ENCODE assay signal across 20 cellular contexts in the genomic region with DNA sequence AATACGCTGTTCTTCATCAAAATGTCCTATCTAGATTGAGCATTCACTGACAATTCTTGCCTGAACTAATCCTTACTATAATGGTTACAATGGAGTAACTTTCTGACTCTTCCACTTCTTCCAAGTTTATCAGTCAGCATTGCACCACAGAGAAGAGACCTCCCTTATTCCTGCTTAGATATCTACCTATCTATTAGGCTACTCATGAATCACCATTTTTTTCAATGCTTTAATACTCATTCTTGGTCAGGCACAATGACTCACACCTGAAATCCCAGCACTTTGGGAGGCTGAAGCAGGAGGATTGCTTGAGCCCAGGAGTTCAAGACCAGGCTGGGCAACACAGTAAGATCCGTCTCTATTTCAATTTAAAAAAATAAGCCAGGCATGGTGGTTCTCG. TPM values are rescaled to one million over a fixed set of nuclear protein-coding genes. Genes with fewer than 3 reads are reported as not detected.
DNase-seq lines count a peak whose midpoint lies in the region; ATAC-seq, FAIRE-seq and TF ChIP-seq lines count a peak whose summit lies in the region.
"Had no signal": no experiment of that assay in that cellular context is flagged by ENCODE, and none has a peak within 500 bp of the region (broad histone marks: within the 10 kb centered on the region; RNA-seq: fewer than 3 reads in every experiment).

No MANE protein-coding gene starts in this region.

- peaks cover 41 to 77% (median 54%) of the 10 kb centered on the region in 4 donors for H3K4me1 Mint-ChIP-seq in CD4-positive, CD25-positive, alpha-beta regulatory T cell
- H3K4me1 Mint-ChIP-seq in activated T-helper 17 cell treated with anti-CD3 and anti-CD28 coated beads, Interleukin-2, amount 50 U/mL, for 72 hours: peaks cover 45% of the 10 kb centered on the region
- H3K4me1 Mint-ChIP-seq: GM23338, neural crest cell had no signal

- H3K4me2 ChIP-seq in keratinocyte (ENCODE audit: control insufficient read depth, extremely low read depth, insufficient read depth, low read depth, low read length) (no peak overlapping the region), MM.1S (ENCODE audit: low read depth, low read length) (no peak overlapping the region)
- H3K4me2 ChIP-seq: GM23338 had no signal

- H3K27ac ChIP-seq in CD4-positive, CD25-positive, alpha-beta regulatory T cell (ENCODE audit: insufficient read depth, low read length, poor library complexity, severe bottlenecking): no peak overlapping the region
- H3K27ac ChIP-seq in keratinocyte (ENCODE audit: control insufficient read depth, insufficient read depth, low read length) (no peak overlapping the region), MM.1S (ENCODE audit: low read length) (no peak overlapping the region)
- H3K27ac ChIP-seq: coronary artery, right atrium auricular region, SJSA1 had no signal

- no peak overlapping the region for H3K9ac ChIP-seq in keratinocyte (ENCODE audit: control insufficient read depth, extremely low read depth, insufficient read depth, low read length)
- no peak overlapping the region for H3K9ac ChIP-seq in MM.1S (ENCODE audit: low read length)

- TF ChIP-seq CTCF in keratinocyte (optimal IDR thresholded peaks at IDR 0.05 in 1 of 3, IDR thresholded peaks at IDR 0.05 in 1 of 3, conservative IDR thresholded peaks at IDR 0.05 in 1 of 3; ENCODE audit: extremely low read depth in 1 of 3, insufficient read depth in 2 of 3, low read length in 3 of 3): no peak
- no peak for TF ChIP-seq CTCF in MM.1S (IDR thresholded peaks at IDR 0.05; ENCODE audit: low read length)

- no peaks in the 10 kb centered on the region for H3K9me2 ChIP-seq in MM.1S (replicated peaks; ENCODE audit: insufficient read depth, low read length)

- no peaks in the 10 kb centered on the region for H3K27me3 ChIP-seq in CD4-positive, CD25-positive, alpha-beta regulatory T cell (ENCODE audit: control insufficient read depth, insufficient read depth, low read length)
- H3K27me3 ChIP-seq in keratinocyte (ENCODE audit: control insufficient read depth, extremely low read depth, insufficient read depth, low read length) (no peaks in the 10 kb centered on the region), MM.1S (replicated peaks; ENCODE audit: insufficient read depth, low read length) (no peaks in the 10 kb centered on the region)
- H3K27me3 ChIP-seq: right atrium auricular region, SJSA1 had no signal

- H3F3A ChIP-seq in MM.1S (ENCODE audit: insufficient read depth, low read length): peaks cover 8% of the 10 kb centered on the region; the same call in 1 of the 2 replicates

- peak; percentile 57 for FAIRE-seq in keratinocyte (lab: Jason Lieb, UNC)
- FAIRE-seq: D721Med had no signal

- no peak for ATAC-seq in CD4-positive, CD25-positive, alpha-beta regulatory T cell (ENCODE audit: low read depth in 2 of 2)
- ATAC-seq in activated T-helper 17 cell treated with anti-CD3 and anti-CD28 coated beads, Interleukin-2, amount 50 U/mL, for 72 hours (replicated peaks): no peak
- ATAC-seq in HG03571 (IDR thresholded peaks at IDR 0.05; ENCODE audit: unreplicated experiment): no peak
- ATAC-seq: GM23338 had no signal

- H3K4me3 ChIP-seq in CD4-positive, CD25-positive, alpha-beta regulatory T cell (ENCODE audit: low read depth, low read length): no peak overlapping the region
- H3K4me3 ChIP-seq in keratinocyte (ENCODE audit: control insufficient read depth in 2 of 3, extremely low read depth in 1 of 3, insufficient read depth in 2 of 3, low read depth in 1 of 3, low read length in 3 of 3) (no peak overlapping the region), MM.1S (ENCODE audit: low read length) (no peak overlapping the region)
- H3K4me3 ChIP-seq: coronary artery, GM23338, right atrium auricular region, SJSA1 had no signal

- no peak for DNase-seq in CD4-positive, CD25-positive, alpha-beta regulatory T cell
- DNase-seq in HT1080 (ENCODE audit: low read depth) (peak; percentile 7), keratinocyte (ENCODE audit: low read depth, low spot score) (no peak), iPS-NIHi7 (ENCODE audit: extremely low spot score) (no peak), germinal center (ENCODE audit: low spot score) (no peak), MM.1S (no peak)
- DNase-seq: activated CD8-positive, alpha-beta memory T cell treated with anti-CD3 and anti-CD28 coated beads for 24 hours; activated gamma-delta T cell; erythroblast; head of caudate nucleus; NCI-H146; NCI-H345 had no signal

- H2AFZ ChIP-seq in keratinocyte (ENCODE audit: control insufficient read depth, low read length): no peak overlapping the region
- H2AFZ ChIP-seq in MM.1S (ENCODE audit: low read length): no peak overlapping the region
- H2AFZ ChIP-seq: GM23338 had no signal

- no peak overlapping the region for H3K4me3 Mint-ChIP-seq in CD4-positive, CD25-positive, alpha-beta regulatory T cell
- peak overlapping the region; percentile 72 for H3K4me3 Mint-ChIP-seq in activated T-helper 17 cell treated with anti-CD3 and anti-CD28 coated beads, Interleukin-2, amount 50 U/mL, for 72 hours
- H3K4me3 Mint-ChIP-seq: GM23338, neural crest cell had no signal

- H3K4me1 ChIP-seq in CD4-positive, CD25-positive, alpha-beta regulatory T cell (ENCODE audit: control insufficient read depth, insufficient read depth, low read length, poor library complexity, severe bottlenecking): peaks cover 32% of the 10 kb centered on the region
- H3K4me1 ChIP-seq in keratinocyte (ENCODE audit: control insufficient read depth, extremely low read depth, insufficient read depth, low read length) (peaks cover 10% of the 10 kb centered on the region), MM.1S (ENCODE audit: low read length) (0 out of 2 replicates have a peak, but pooled peaks cover 5% of the 10 kb centered on the region)
- H3K4me1 ChIP-seq: SJSA1 had no signal

- H3K27ac Mint-ChIP-seq in CD4-positive, CD25-positive, alpha-beta regulatory T cell: peak overlapping the region in 2 of 3 donors; percentile 79 to 90
- peak overlapping the region; percentile 86 for H3K27ac Mint-ChIP-seq in activated T-helper 17 cell treated with anti-CD3 and anti-CD28 coated beads, Interleukin-2, amount 50 U/mL, for 72 hours
- H3K27ac Mint-ChIP-seq: GM23338 had no signal

- peaks cover 0 to 1% (median 0%) of the 10 kb centered on the region in 7 donors for H3K9me3 Mint-ChIP-seq in CD4-positive, CD25-positive, alpha-beta regulatory T cell
- peaks cover 4% of the 10 kb centered on the region for H3K9me3 Mint-ChIP-seq in activated T-helper 17 cell treated with anti-CD3 and anti-CD28 coated beads, Interleukin-2, amount 50 U/mL, for 72 hours
- H3K9me3 Mint-ChIP-seq: GM23338, neural crest cell had no signal

- peaks cover 5% of the 10 kb centered on the region for H3K36me3 Mint-ChIP-seq in CD4-positive, CD25-positive, alpha-beta regulatory T cell
- peaks cover 15% of the 10 kb centered on the region for H3K36me3 Mint-ChIP-seq in activated T-helper 17 cell treated with anti-CD3 and anti-CD28 coated beads, Interleukin-2, amount 50 U/mL, for 72 hours (ENCODE audit: low read depth)

- no peaks in the 10 kb centered on the region for H3K27me3 Mint-ChIP-seq in CD4-positive, CD25-positive, alpha-beta regulatory T cell
- H3K27me3 Mint-ChIP-seq in activated T-helper 17 cell treated with anti-CD3 and anti-CD28 coated beads, Interleukin-2, amount 50 U/mL, for 72 hours: no peaks in the 10 kb centered on the region

- peaks cover 4% of the 10 kb centered on the region for H3K36me3 ChIP-seq in CD4-positive, CD25-positive, alpha-beta regulatory T cell (ENCODE audit: control insufficient read depth, insufficient read depth, low read length)
- H3K36me3 ChIP-seq in keratinocyte (ENCODE audit: control insufficient read depth in 2 of 2, extremely low read depth in 1 of 2, insufficient read depth in 2 of 2, low read length in 2 of 2) (no peaks in the 10 kb centered on the region), MM.1S (replicated peaks; ENCODE audit: insufficient read depth, low read length) (no peaks in the 10 kb centered on the region)
- H3K36me3 ChIP-seq: right atrium auricular region, SJSA1 had no signal

- H3K79me2 ChIP-seq in keratinocyte (ENCODE audit: control insufficient read depth, insufficient read depth, low read length) (no peaks in the 10 kb centered on the region), MM.1S (ENCODE audit: low read length) (0 out of 2 replicates have a peak, but pooled peaks cover 2% of the 10 kb centered on the region)

- H3K9me1 ChIP-seq in keratinocyte (ENCODE audit: control insufficient read depth, extremely low read depth, insufficient read depth, low read length): no peaks in the 10 kb centered on the region

- dilution Hi-C loops in keratinocyte (cut with MboI; ENCODE audit: extremely low pct_ligation_motif_present, low sequenced_read_pairs): no loop called here

- no peaks in the 10 kb centered on the region for H4K20me1 ChIP-seq in keratinocyte (ENCODE audit: control insufficient read depth, extremely low read depth, insufficient read depth, low read length)
- no peaks in the 10 kb centered on the region for H4K20me1 ChIP-seq in MM.1S (ENCODE audit: insufficient read depth, low read length)

- H3K9me3 ChIP-seq in CD4-positive, CD25-positive, alpha-beta regulatory T cell (ENCODE audit: control insufficient read depth in 2 of 2, low read length in 2 of 2): no peaks in the 10 kb centered on the region
- H3K9me3 ChIP-seq in keratinocyte (ENCODE audit: control insufficient read depth, low read depth, low read length): no peaks in the 10 kb centered on the region
- H3K9me3 ChIP-seq in MM.1S (replicated peaks; ENCODE audit: insufficient read depth, low read length): no peaks in the 10 kb centered on the region
- H3K9me3 ChIP-seq: right atrium auricular region, SJSA1 had no signal

RNA-seq across cellular contexts. Expression of a gene that starts 39.3 kb away (rescaled TPM):
- 38.2 TPM for total RNA-seq in CD4-positive, CD25-positive, alpha-beta regulatory T cell
- polyA plus RNA-seq in CD4-positive, CD25-positive, alpha-beta regulatory T cell: 10 to 100 TPM; 20.9 to 29.1 (median 24.6) TPM
- 3.0 and 3.6 TPM in 2 replicates for total RNA-seq in HT1080 (2014; rRNA removed; shearing (Covaris generic))
- 3.3 and 4.7 TPM in 2 replicates for polyA plus RNA-seq in HT1080 (2015; cell fraction: cytosol; rRNA removed)
- 6.4 and 7.1 TPM in 2 replicates for polyA plus RNA-seq in HT1080 (2015; cell fraction: nucleus; rRNA removed)
- 10 to 100 TPM; 30.0 to 46.2 TPM for total RNA-seq in activated T-helper 17 cell treated with anti-CD3 and anti-CD28 coated beads, Interleukin-2, amount 50 U/mL, for 72 hours
- polyA plus RNA-seq in keratinocyte: 1.4 to 2.9 TPM (median 2.6 TPM) in 3 replicates
- 9.8 TPM for polyA plus RNA-seq in keratinocyte (2011; ENCODE audit: low read depth)
- 1.0 and 1.5 TPM in 2 replicates for polyA plus RNA-seq in keratinocyte (2011; cell fraction: cytosol; rRNA removed)
- polyA plus RNA-seq in keratinocyte (2011; cell fraction: nucleus; rRNA removed): 2.4 and 2.5 TPM in 2 replicates
- 1.7 and 4.0 TPM in 2 replicates for polyA plus RNA-seq in keratinocyte (2012; ENCODE audit: low replicate concordance)
- polyA minus RNA-seq in keratinocyte: 0.62 to 3.0 TPM (median 1.5 TPM) in 3 replicates
- 1.9 TPM for polyA minus RNA-seq in keratinocyte (2011; cell fraction: cytosol; rRNA and poly(A)+ RNA removed)
- polyA minus RNA-seq in keratinocyte (2011; cell fraction: nucleus; rRNA and poly(A)+ RNA removed): 2.0 and 6.7 TPM in 2 replicates
